8 cellular contexts compared by ENCODE assay signal in genomic region chr16:9048302-9048700, GRCh38. TPM values are rescaled to one million over a fixed set of nuclear protein-coding genes. Genes with fewer than 3 reads are reported as not detected.
DNase-seq lines count a peak whose midpoint lies in the region; ATAC-seq and TF ChIP-seq lines count a peak whose summit lies in the region.

No MANE protein-coding gene starts in this region.

- H3K4me3 ChIP-seq in GM23338 (no peak overlapping the region), RWPE2 (ENCODE audit: severe bottlenecking) (no peak overlapping the region)

- H3K36me3 ChIP-seq in GM23338 (ENCODE audit: insufficient read depth) = no peaks in the 10 kb centered on the region
- no peaks in the 10 kb centered on the region for H3K36me3 ChIP-seq in RWPE2 (ENCODE audit: low read depth)

- peaks cover 22% of the 10 kb centered on the region for H3K4me1 Mint-ChIP-seq in GM23338

- H3K4me2 ChIP-seq in GM23338 = peak overlapping the region; percentile 39

- H3K27me3 ChIP-seq in GM23338 (ENCODE audit: insufficient read depth) (no peaks in the 10 kb centered on the region), RWPE2 (ENCODE audit: insufficient read depth, poor library complexity, severe bottlenecking) (no peaks in the 10 kb centered on the region)

- peaks cover 25% of the 10 kb centered on the region for H3K36me3 Mint-ChIP-seq in GM23338 (ENCODE audit: low read depth)

- no peaks in the 10 kb centered on the region for H4K20me1 ChIP-seq in GM23338 (replicated peaks; ENCODE audit: insufficient read depth)

- no peaks in the 10 kb centered on the region for H3K9me3 ChIP-seq in RWPE2 (ENCODE audit: severe bottlenecking)

- H3K4me1 ChIP-seq in GM23338 (ENCODE audit: insufficient read depth) (peaks cover 13% of the 10 kb centered on the region), RWPE2 (ENCODE audit: insufficient read depth, poor library complexity, severe bottlenecking) (peaks cover 19% of the 10 kb centered on the region)

- H3K4me3 Mint-ChIP-seq in GM23338 = no peak overlapping the region

- no peak overlapping the region for H2AFZ ChIP-seq in GM23338

- H3F3A ChIP-seq in GM23338 (replicated peaks; ENCODE audit: low read depth) = peaks cover 17% of the 10 kb centered on the region

- peaks cover 12% of the 10 kb centered on the region; the same call in 1 of the 2 replicates for H3K79me2 ChIP-seq in GM23338 (replicated peaks; ENCODE audit: insufficient read depth)

- peak overlapping the region; percentile 95 for H3K27ac Mint-ChIP-seq in GM23338

- peak overlapping the region; percentile 34 for H3K27ac ChIP-seq in GM23338 (ENCODE audit: low read depth)
- H3K27ac ChIP-seq in RWPE2 (ENCODE audit: poor library complexity, severe bottlenecking) = peak overlapping the region; percentile 90

- no peak for TF ChIP-seq CTCF in GM23338 (conservative IDR thresholded peaks at IDR 0.05; ENCODE audit: low read depth in 2 of 2)
- no peak for TF ChIP-seq CTCF in RWPE2 (IDR thresholded peaks at IDR 0.05; ENCODE audit: poor library complexity, severe bottlenecking)
- TF ChIP-seq CTCF in GM10266 (IDR thresholded peaks at IDR 0.05; ENCODE audit: control insufficient read depth, insufficient read depth, low read depth, missing control alignments) = no peak

- DNase-seq in GM23338 (ENCODE audit: low spot score) (no peak), RWPE2 (ENCODE audit: low spot score) (no peak), fibroblast of gingiva (ENCODE audit: low read depth) (peak; percentile 51), renal cortical epithelial cell (ENCODE audit: low read depth) (peak; percentile 41), NCI-H2196 (lab: John Stamatoyannopoulos, UW; ENCODE audit: unreplicated experiment) (no peak), GM10266 (ENCODE audit: extremely low spot score) (no peak)

- no peaks in the 10 kb centered on the region; the same call in 1 of the 2 replicates for H3K9me2 ChIP-seq in GM23338 (ENCODE audit: insufficient read depth)

- peaks cover 9% of the 10 kb centered on the region; the same call in 1 of the 3 replicates for H3K9me3 Mint-ChIP-seq in GM23338

- ATAC-seq in GM23338 (no peak), RWPE2 (ENCODE audit: low read depth) (no peak), GM19035 (IDR thresholded peaks at IDR 0.05; ENCODE audit: unreplicated experiment) (no peak), GM19463 (IDR thresholded peaks at IDR 0.05; ENCODE audit: unreplicated experiment) (no peak)

- peaks cover 13% of the 10 kb centered on the region for H3K27me3 Mint-ChIP-seq in GM23338 (ENCODE audit: insufficient read depth, low read depth, poor library complexity)

TF ChIP-seq in GM23338, 12 proteins besides CTCF, POLR2A, EP300 and RAD21:
- TF ChIP-seq REST (IDR thresholded peaks at IDR 0.05; ENCODE audit: unreplicated experiment) (no peak), JUNB (IDR thresholded peaks at IDR 0.05; ENCODE audit: unreplicated experiment) (no peak), ZNF462 (CRISPR knock-in tag; IDR thresholded peaks at IDR 0.05) (no peak), POLR2AphosphoS5 (IDR thresholded peaks at IDR 0.05; ENCODE audit: low read depth) (no peak), ETS1 (IDR thresholded peaks at IDR 0.05) (no peak), EZH2 (IDR thresholded peaks at IDR 0.05; ENCODE audit: low read depth, unreplicated experiment) (no peak), EZH2phosphoT487 (IDR thresholded peaks at IDR 0.05; ENCODE audit: unreplicated experiment) (no peak), STAT1 (IDR thresholded peaks at IDR 0.05; ENCODE audit: unreplicated experiment) (no peak), ZNF114 (CRISPR knock-in tag; IDR thresholded peaks at IDR 0.05) (no peak)

RNA-seq across cellular contexts. Expression of gene HAPSTR1, which starts 43.1 kb away (rescaled TPM):
- 66.0 and 66.3 TPM in 2 replicates for total RNA-seq in GM23338 (2014; rRNA removed; shearing (Covaris generic))
- polyA plus RNA-seq in GM23338 (2016; fragmentation: Nextera tagmentation; extraction: Ambion mirVana) = 8.1 and 9.5 TPM in 2 replicates
- 88.6 and 95.5 TPM in 2 replicates for total RNA-seq in renal cortical epithelial cell

Comparison
In these comparisons a context has a peak if more than half of its experiments do, and no peak if none do; other contexts are left out.
1. DNase-seq: peak in fibroblast of gingiva (single experiment) and renal cortical epithelial cell (single experiment); none in GM23338 (single experiment), RWPE2 (single experiment), NCI-H2196 (single experiment) and GM10266 (single experiment).